In genomic region chr1:182817802-182818201, GRCh38 we compare ENCODE assay signal across 22 cellular contexts.
"Had no signal": no experiment of that assay in that cellular context is flagged by ENCODE, and none has a peak within 500 bp of the region (broad histone marks: within the 10 kb centered on the region; RNA-seq: fewer than 3 reads in every experiment).

No MANE protein-coding gene starts in this region.

- H3K27ac Mint-ChIP-seq: dendritic cell treated with granulocyte-macrophage colony-stimulating factor and Interleukin-4, amounts not matched to agents 40 ng/mL and 50 ng/mL, for 4 days; effector memory CD8-positive, alpha-beta T cell; naive thymus-derived CD4-positive, alpha-beta T cell had no signal

- H3K4me3 Mint-ChIP-seq: dendritic cell treated with granulocyte-macrophage colony-stimulating factor and Interleukin-4, amounts not matched to agents 40 ng/mL and 50 ng/mL, for 4 days; effector memory CD8-positive, alpha-beta T cell; naive thymus-derived CD4-positive, alpha-beta T cell; nephron progenitor cell had no signal

- DNase-seq: effector memory CD8-positive, alpha-beta T cell; esophagus squamous epithelium; foreskin fibroblast; kidney; left cardiac atrium; left ventricle myocardium superior; mesendoderm; naive thymus-derived CD4-positive, alpha-beta T cell; nephron progenitor cell; psoas muscle; sigmoid colon; stimulated activated CD4-positive, alpha-beta T cell treated with anti-CD3 and anti-CD28 coated beads, Interleukin-2, amount 100 ng/mL, for 24 hours; stimulated activated CD4-positive, alpha-beta T cell treated with anti-CD3 and anti-CD28 coated beads, Interleukin-4, amount 100 ng/mL, for 4 hours; stimulated activated naive CD4-positive, alpha-beta T cell treated with Interleukin-2 at 50 U/mL for 16 hours; uterus had no signal

- H3K27me3 Mint-ChIP-seq: dendritic cell treated with granulocyte-macrophage colony-stimulating factor and Interleukin-4, amounts not matched to agents 40 ng/mL and 50 ng/mL, for 4 days; effector memory CD8-positive, alpha-beta T cell; naive thymus-derived CD4-positive, alpha-beta T cell had no signal

- H3K4me3 ChIP-seq: esophagus squamous epithelium, hepatocyte, lung, psoas muscle, sigmoid colon, skin epidermis, uterus had no signal

- FAIRE-seq: colon, kidney had no signal

- H3K9me3 ChIP-seq: esophagus squamous epithelium, psoas muscle, sigmoid colon, uterus had no signal

- H3K36me3 ChIP-seq: uterus had no signal

- ATAC-seq: effector memory CD8-positive, alpha-beta T cell; left cardiac atrium; left ventricle myocardium superior; naive thymus-derived CD4-positive, alpha-beta T cell; psoas muscle had no signal

- H3K4me1 Mint-ChIP-seq: naive thymus-derived CD4-positive, alpha-beta T cell had no signal

- H3K9me3 Mint-ChIP-seq: dendritic cell treated with granulocyte-macrophage colony-stimulating factor and Interleukin-4, amounts not matched to agents 40 ng/mL and 50 ng/mL, for 4 days; effector memory CD8-positive, alpha-beta T cell; naive thymus-derived CD4-positive, alpha-beta T cell had no signal

- H3K27me3 ChIP-seq: esophagus squamous epithelium, hepatocyte, neutrophil, sigmoid colon, uterus had no signal

- H3K27ac ChIP-seq: epithelial cell of prostate, esophagus squamous epithelium, hepatocyte, neutrophil, psoas muscle, sigmoid colon, skin epidermis, uterus had no signal
